13 cellular contexts compared by ENCODE assay signal in the genomic region with DNA sequence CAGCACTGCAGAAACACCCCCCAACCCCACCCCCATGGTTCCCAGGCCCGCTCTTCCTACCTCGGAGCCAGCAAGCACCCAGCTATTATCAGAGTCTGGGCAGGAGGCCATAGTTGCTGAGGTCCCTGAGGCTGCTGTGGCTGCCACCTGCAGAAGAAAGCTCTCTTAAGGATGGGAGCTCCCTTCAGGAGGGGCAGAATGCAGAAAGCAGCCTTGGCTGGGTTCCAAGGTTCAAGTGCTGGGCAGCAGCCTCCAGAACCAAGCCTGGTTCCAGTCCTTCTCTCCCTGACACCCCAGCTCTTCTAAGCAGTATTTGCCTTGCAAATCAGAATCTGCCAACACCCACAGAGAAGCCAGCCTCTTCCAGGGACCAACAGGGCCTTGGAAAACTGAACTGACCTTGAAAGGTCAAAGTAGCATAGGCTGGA. TPM values are rescaled to one million over a fixed set of nuclear protein-coding genes. Genes with fewer than 3 reads are reported as not detected.
DNase-seq lines count a peak whose midpoint lies in the region; ATAC-seq and TF ChIP-seq lines count a peak whose summit lies in the region.
"Had no signal": no experiment of that assay in that cellular context is flagged by ENCODE, and none has a peak within 500 bp of the region (broad histone marks: within the 10 kb centered on the region; RNA-seq: fewer than 3 reads in every experiment).

No MANE protein-coding gene starts in this region.

- H3K36me3 ChIP-seq in OCI-LY1 (ENCODE audit: insufficient read depth, low read length) (peaks cover 12% of the 10 kb centered on the region; the same call in 1 of the 2 replicates), psoas muscle (ENCODE audit: insufficient read depth in 1 of 2, low read depth in 1 of 2) (peaks cover 0 to 34% of the 10 kb centered on the region in 2 donors), Caco-2 (ENCODE audit: control insufficient read depth, insufficient read depth, low read length) (no peaks in the 10 kb centered on the region), GM23248 (ENCODE audit: low read depth) (no peaks in the 10 kb centered on the region)
- H3K36me3 ChIP-seq: prostate gland had no signal

- H3K4me2 ChIP-seq in OCI-LY1 (ENCODE audit: low read length) (peak overlapping the region; percentile 74; the same call in 1 of the 2 replicates), GM23248 (ENCODE audit: unreplicated experiment) (no peak overlapping the region)

- peaks cover 39% of the 10 kb centered on the region for H3K36me3 Mint-ChIP-seq in T-helper 2 cell treated with Interferon-gamma antibody and Interleukin-4, amounts not matched to agents 5 μg/mL and 100 μg/mL, for 36 hours (ENCODE audit: low read depth)
- H3K36me3 Mint-ChIP-seq in Caco-2 (ENCODE audit: insufficient read depth, unreplicated experiment): peaks cover 19% of the 10 kb centered on the region
- H3K36me3 Mint-ChIP-seq in MCF 10A (ENCODE audit: insufficient read depth, unreplicated experiment): peaks cover 7% of the 10 kb centered on the region

- H3K9me3 ChIP-seq in OCI-LY1 (ENCODE audit: low read length): no peaks in the 10 kb centered on the region
- no peaks in the 10 kb centered on the region for H3K9me3 ChIP-seq in psoas muscle
- no peaks in the 10 kb centered on the region for H3K9me3 ChIP-seq in Caco-2
- H3K9me3 ChIP-seq in GM23248 (ENCODE audit: low read depth): no peaks in the 10 kb centered on the region
- H3K9me3 ChIP-seq: prostate gland, transverse colon had no signal

- no peak for DNase-seq in T-helper 2 cell treated with Interferon-gamma antibody and Interleukin-4, amounts not matched to agents 5 μg/mL and 100 μg/mL, for 36 hours (ENCODE audit: low spot score)
- DNase-seq in T-helper 2 cell (no peak), coronary artery (ENCODE audit: low spot score) (no peak), psoas muscle (no peak), Caco-2 (no peak), GM23248 (no peak), MCF 10A (ENCODE audit: unreplicated experiment) (no peak)
- DNase-seq: NCI-H446 treated with DMSO at 0.1 percent for 48 hours, SHP77 treated with DMSO at 0.1 percent for 48 hours, transverse colon had no signal

- in situ Hi-C loops in GM23248 (cut with MboI): no loop called here

- intact Hi-C loops in psoas muscle (cut with DNase I) (loop anchor here in 1 of 2 donors (5.0 kb wide), 1 partner anchor 109 kb away; the partner anchor contains the start of gene EFNA4), Caco-2 (cut with micrococcal nuclease; ENCODE audit: unreplicated experiment) (no loop called here), MCF 10A (cut with micrococcal nuclease) (no loop called here)

- peak overlapping the region; percentile 89 for H3K27ac ChIP-seq in OCI-LY1 (ENCODE audit: low read depth, low read length, poor library complexity, severe bottlenecking)
- no peak overlapping the region for H3K27ac ChIP-seq in coronary artery
- H3K27ac ChIP-seq in psoas muscle: peak overlapping the region; percentile 88
- H3K27ac ChIP-seq in GM23248: no peak overlapping the region
- H3K27ac ChIP-seq: prostate gland, VCaP had no signal

- H3K9me2 ChIP-seq in OCI-LY1 (ENCODE audit: low read depth, low read length) (no peaks in the 10 kb centered on the region), GM23248 (ENCODE audit: insufficient read depth) (no peaks in the 10 kb centered on the region)

- H3F3A ChIP-seq in OCI-LY1 (ENCODE audit: insufficient read depth, low read length): no peaks in the 10 kb centered on the region
- H3F3A ChIP-seq in GM23248 (ENCODE audit: insufficient read depth): peaks cover 9% of the 10 kb centered on the region

- H3K79me2 ChIP-seq in OCI-LY1 (ENCODE audit: insufficient read depth, low read length): no peaks in the 10 kb centered on the region
- H3K79me2 ChIP-seq in GM23248 (ENCODE audit: insufficient read depth): 0 out of 2 replicates have a peak, but pooled peaks cover 14% of the 10 kb centered on the region

- H3K4me3 ChIP-seq in OCI-LY1 (ENCODE audit: low read depth, low read length, poor library complexity, severe bottlenecking) (peak overlapping the region; percentile 49), coronary artery (peak overlapping the region; percentile 72), psoas muscle (peak overlapping the region; percentile 71), Caco-2 (ENCODE audit: low read depth, low read length) (no peak overlapping the region), GM23248 (no peak overlapping the region)
- H3K4me3 ChIP-seq: prostate gland had no signal

- no peaks in the 10 kb centered on the region for H3K9me3 Mint-ChIP-seq in T-helper 2 cell treated with Interferon-gamma antibody and Interleukin-4, amounts not matched to agents 5 μg/mL and 100 μg/mL, for 36 hours
- H3K9me3 Mint-ChIP-seq in Caco-2 (ENCODE audit: unreplicated experiment) (no peaks in the 10 kb centered on the region), MCF 10A (ENCODE audit: unreplicated experiment) (no peaks in the 10 kb centered on the region)

- H3K27ac Mint-ChIP-seq in T-helper 2 cell treated with Interferon-gamma antibody and Interleukin-4, amounts not matched to agents 5 μg/mL and 100 μg/mL, for 36 hours: peak overlapping the region; percentile 99
- H3K27ac Mint-ChIP-seq in Caco-2 (ENCODE audit: unreplicated experiment): no peak overlapping the region
- no peak overlapping the region for H3K27ac Mint-ChIP-seq in MCF 10A (ENCODE audit: low read depth, unreplicated experiment)

- peak overlapping the region; percentile 98 for H3K4me3 Mint-ChIP-seq in T-helper 2 cell treated with Interferon-gamma antibody and Interleukin-4, amounts not matched to agents 5 μg/mL and 100 μg/mL, for 36 hours
- H3K4me3 Mint-ChIP-seq in Caco-2 (ENCODE audit: unreplicated experiment) (no peak overlapping the region), MCF 10A (ENCODE audit: unreplicated experiment) (no peak overlapping the region)

- WGBS in psoas muscle, 3 donors: 21 to 51% (median 48%) methylated on average over 2 of the region's 2 CpGs
- 91 to 94% methylated on average over 2 of the region's 2 CpGs for WGBS in GM23248 (ENCODE audit: low coverage in 1 of 2, low lambda C conversion rate in 2 of 2, missing lambda C conversion rate in 2 of 2), 2 experiments

- peaks cover 65% of the 10 kb centered on the region for H3K4me1 Mint-ChIP-seq in T-helper 2 cell treated with Interferon-gamma antibody and Interleukin-4, amounts not matched to agents 5 μg/mL and 100 μg/mL, for 36 hours (ENCODE audit: low read depth)
- H3K4me1 Mint-ChIP-seq in Caco-2 (ENCODE audit: low read depth, unreplicated experiment) (peaks cover 16% of the 10 kb centered on the region), MCF 10A (ENCODE audit: insufficient read depth, unreplicated experiment) (peaks cover 43% of the 10 kb centered on the region)

- POLR2A ChIA-PET in Caco-2 (lab: Charles Lee) (no interaction called here), MCF 10A (lab: Yijun Ruan, JAX) (interaction anchor here (1.2 to 39.6 kb wide), 5 partner anchors 10 to 85 kb away, joined by 3 to 1917 read pairs (median 19); partner anchors contain the start of genes CKS1B, FLAD1, LENEP and PMVK)

- no peaks in the 10 kb centered on the region for H3K27me3 Mint-ChIP-seq in T-helper 2 cell treated with Interferon-gamma antibody and Interleukin-4, amounts not matched to agents 5 μg/mL and 100 μg/mL, for 36 hours (ENCODE audit: low read depth)
- H3K27me3 Mint-ChIP-seq in Caco-2 (ENCODE audit: insufficient read depth, unreplicated experiment): no peaks in the 10 kb centered on the region
- H3K27me3 Mint-ChIP-seq in MCF 10A (ENCODE audit: insufficient read depth, unreplicated experiment): no peaks in the 10 kb centered on the region

- H3K9ac ChIP-seq in OCI-LY1 (ENCODE audit: low read length) (peak overlapping the region; percentile 21; the same call in 1 of the 2 replicates), GM23248 (no peak overlapping the region)

- ATAC-seq in psoas muscle: no peak

- TF ChIP-seq CTCF in OCI-LY1 (IDR thresholded peaks at IDR 0.05; ENCODE audit: low read length): no peak
- TF ChIP-seq CTCF in coronary artery (IDR thresholded peaks at IDR 0.05): no peak
- no peak for TF ChIP-seq CTCF in psoas muscle (IDR thresholded peaks at IDR 0.05)
- TF ChIP-seq CTCF in Caco-2 (IDR thresholded peaks at IDR 0.05; ENCODE audit: insufficient read depth in 1 of 2, low read depth in 1 of 2, low read length in 1 of 2, severe bottlenecking in 1 of 2, unreplicated experiment in 1 of 2): no peak
- TF ChIP-seq CTCF in MCF 10A (IDR thresholded peaks at IDR 0.05; ENCODE audit: unreplicated experiment): no peak

- no TSS peak for BruUV-seq in Caco-2 (replicated peaks; lab: Mats Ljungman, UMichigan)
- BruUV-seq in MCF 10A (replicated peaks; lab: Mats Ljungman, UMichigan): no TSS peak

- CTCF ChIA-PET in Caco-2 (lab: Charles Lee): interaction anchor here (0.8 kb wide), 1 partner anchor 30 kb away, joined by 3 read pairs; the partner anchor contains the start of gene FLAD1
- CTCF ChIA-PET in MCF 10A (lab: Yijun Ruan, JAX): interaction anchor here (0.6 to 4.2 kb wide), 13 partner anchors 13 to 394 kb away, joined by 3 to 45 read pairs (median 6); partner anchors contain the start of genes FLAD1 and PMVK

- H4K20me1 ChIP-seq in OCI-LY1 (ENCODE audit: insufficient read depth, low read length): no peaks in the 10 kb centered on the region
- H4K20me1 ChIP-seq in GM23248 (ENCODE audit: insufficient read depth): no peaks in the 10 kb centered on the region

- H3K4me1 ChIP-seq in OCI-LY1 (ENCODE audit: insufficient read depth, low read length, severe bottlenecking) (peaks cover 64% of the 10 kb centered on the region), psoas muscle (peaks cover 47% of the 10 kb centered on the region), Caco-2 (peaks cover 10% of the 10 kb centered on the region), GM23248 (ENCODE audit: insufficient read depth) (peaks cover 20% of the 10 kb centered on the region)

- H2AFZ ChIP-seq in OCI-LY1 (ENCODE audit: low read length) (no peak overlapping the region), GM23248 (no peak overlapping the region)

- H3K27me3 ChIP-seq in OCI-LY1 (ENCODE audit: insufficient read depth, low read length) (no peaks in the 10 kb centered on the region), psoas muscle (ENCODE audit: insufficient read depth in 3 of 3, low read length in 2 of 3) (no peaks in the 10 kb centered on the region), Caco-2 (replicated peaks; ENCODE audit: control insufficient read depth, insufficient read depth, low read length) (no peaks in the 10 kb centered on the region), GM23248 (replicated peaks; ENCODE audit: insufficient read depth) (no peaks in the 10 kb centered on the region)
- H3K27me3 ChIP-seq: transverse colon had no signal

RNA-seq across cellular contexts. Expression of gene PBXIP1, which starts 2.3 kb away (rescaled TPM):
- total RNA-seq in psoas muscle (100 to 1,000 TPM in 2 of 4 donors, 10 to 100 TPM in 2; 76.5 to 149 (median 104) TPM), Caco-2 (2022) (24.0 and 24.6 TPM in 2 replicates), MCF 10A (2022) (11.3 TPM in 2 replicates)
- polyA plus RNA-seq in psoas muscle (10 to 100 TPM; 13.6 to 79.6 (median 54.8) TPM), GM23248 (2016; fragmentation: Nextera tagmentation; extraction: Ambion mirVana) (25.9 and 26.4 TPM in 2 replicates)
- total RNA-seq in GM23248 (2014; rRNA removed; shearing (Covaris generic)): 70.4 and 72.2 TPM in 2 replicates

RNA-seq across cellular contexts. Expression of gene PYGO2, which starts 8.0 kb away (rescaled TPM):
- total RNA-seq in psoas muscle (10 to 100 TPM; 14.5 to 23.0 (median 17.4) TPM), Caco-2 (2022) (34.1 and 34.9 TPM in 2 replicates), MCF 10A (2022) (32.1 and 35.9 TPM in 2 replicates)
- polyA plus RNA-seq in psoas muscle (10 to 100 TPM; 13.1 to 24.0 (median 14.5) TPM), GM23248 (2016; fragmentation: Nextera tagmentation; extraction: Ambion mirVana) (14.7 and 15.4 TPM in 2 replicates)
- 13.2 and 14.9 TPM in 2 replicates for total RNA-seq in GM23248 (2014; rRNA removed; shearing (Covaris generic))

RNA-seq across cellular contexts. Expression of gene SHC1, which starts 16.9 kb away (rescaled TPM):
- total RNA-seq in psoas muscle (10 to 100 TPM; 52.3 to 87.2 (median 82.8) TPM), Caco-2 (2022) (58.0 and 59.6 TPM in 2 replicates), MCF 10A (2022) (667 and 885 TPM in 2 replicates)
- polyA plus RNA-seq in psoas muscle (10 to 100 TPM; 33.2 to 67.3 (median 43.8) TPM), GM23248 (2016; fragmentation: Nextera tagmentation; extraction: Ambion mirVana) (275 and 278 TPM in 2 replicates)
- 295 and 319 TPM in 2 replicates for total RNA-seq in GM23248 (2014; rRNA removed; shearing (Covaris generic))

RNA-seq across cellular contexts. Expression of gene PMVK, which starts 17.1 kb away (rescaled TPM):
- total RNA-seq in psoas muscle (10 to 100 TPM; 17.0 to 30.5 (median 22.3) TPM), Caco-2 (2022) (25.1 and 25.2 TPM in 2 replicates), MCF 10A (2022) (57.7 and 68.9 TPM in 2 replicates)
- polyA plus RNA-seq in psoas muscle (10 to 100 TPM; 23.3 to 35.6 (median 30.5) TPM), GM23248 (2016; fragmentation: Nextera tagmentation; extraction: Ambion mirVana) (36.6 and 40.2 TPM in 2 replicates)
- total RNA-seq in GM23248 (2014; rRNA removed; shearing (Covaris generic)): 2.1 and 6.4 TPM in 2 replicates

RNA-seq across cellular contexts. Expression of gene CKS1B, which starts 20.9 kb away (rescaled TPM):
- total RNA-seq in psoas muscle (10 to 100 TPM in 1 of 4 donors, 1 to 10 TPM in 3; 5.5 to 13.8 (median 6.9) TPM), Caco-2 (2022) (243 and 259 TPM in 2 replicates), MCF 10A (2022) (285 and 289 TPM in 2 replicates)
- polyA plus RNA-seq in psoas muscle (10 to 100 TPM; 12.1 to 48.1 (median 30.1) TPM), GM23248 (2016; fragmentation: Nextera tagmentation; extraction: Ambion mirVana) (113 and 119 TPM in 2 replicates)
- total RNA-seq in GM23248 (2014; rRNA removed; shearing (Covaris generic)): 45.6 and 50.3 TPM in 2 replicates

Comparison
In these comparisons a context has a peak if more than half of its experiments do, and no peak if none do; other contexts are left out.
1. H3K27ac ChIP-seq: peak in OCI-LY1 (single experiment) and psoas muscle (single experiment); none in coronary artery (0 of 2) and GM23248 (single experiment).
2. H3K4me3 ChIP-seq: peak in OCI-LY1 (single experiment), coronary artery (single experiment) and psoas muscle (single experiment); none in Caco-2 (single experiment) and GM23248 (single experiment).